25 cellular contexts compared by ENCODE assay signal in the genomic region with DNA sequence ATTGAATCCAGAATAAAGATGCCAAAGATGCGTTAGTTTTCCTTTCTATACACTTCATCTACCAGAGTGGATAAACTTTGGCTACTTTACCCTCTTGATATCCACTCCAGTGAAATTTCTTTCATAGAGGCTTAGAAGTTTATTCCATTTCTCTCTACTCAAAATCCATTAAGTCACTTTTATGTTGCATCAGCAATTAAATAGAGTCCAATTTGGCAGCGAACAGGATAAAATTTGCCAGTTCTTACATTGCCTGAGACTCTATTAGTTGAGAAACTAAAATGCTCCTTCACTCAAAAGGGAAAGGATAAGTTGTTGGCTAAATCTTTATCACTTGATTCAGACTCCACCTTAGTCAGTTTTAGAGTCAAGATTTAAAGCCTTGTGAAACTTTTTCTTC.
"Had no signal": no experiment of that assay in that cellular context is flagged by ENCODE, and none has a peak within 500 bp of the region (broad histone marks: within the 10 kb centered on the region; RNA-seq: fewer than 3 reads in every experiment).

No MANE protein-coding gene starts in this region.

- H2AFZ ChIP-seq: hepatocyte had no signal

- ATAC-seq: left cardiac atrium; lower lobe of right lung; natural killer cell; stimulated activated effector memory CD8-positive, alpha-beta T cell treated with anti-CD3 and anti-CD28 coated beads, Interleukin-12 subunit alpha, Interleukin-12 subunit beta, amount 100 ng/mL, for 72 hours; stimulated activated naive CD8-positive, alpha-beta T cell treated with anti-CD3 and anti-CD28 coated beads, Interleukin-15, Interleukin-2, amounts not matched to agents 100 U/mL and 50 U/mL, for 24 hours had no signal

- H3K4me3 ChIP-seq: esophagus squamous epithelium, hepatocyte, left ventricle myocardium inferior, lower lobe of right lung, ovary, right atrium auricular region, suprapubic skin, thyroid gland had no signal

- FAIRE-seq: kidney, small intestine, urothelium cell line had no signal

- DNase-seq: dermis blood vessel endothelial cell; esophagus squamous epithelium; foreskin melanocyte; head of caudate nucleus; kidney; left cardiac atrium; left ventricle myocardium inferior; lower lobe of right lung; natural killer cell; ovary; small intestine; stimulated activated CD4-positive, alpha-beta T cell treated with anti-CD3 and anti-CD28 coated beads, Interleukin-12 subunit alpha, Interleukin-12 subunit beta, amount 100 ng/mL, for 4 hours; stimulated activated CD4-positive, alpha-beta T cell treated with anti-CD3 and anti-CD28 coated beads, Interleukin-4, amount 100 ng/mL, for 1 hour; stimulated activated CD8-positive, alpha-beta memory T cell treated with anti-CD3 and anti-CD28 coated beads, Interleukin-4, amount 100 ng/mL, for 48 hours; stimulated activated naive CD8-positive, alpha-beta T cell treated with anti-CD3 and anti-CD28 coated beads, Interleukin-15, Interleukin-2, amounts not matched to agents 100 U/mL and 50 U/mL, for 24 hours had no signal

- H3K27ac ChIP-seq: esophagus squamous epithelium, hepatocyte, left ventricle myocardium inferior, lower lobe of right lung, ovary, right atrium auricular region, suprapubic skin, thyroid gland had no signal

- H3K4me1 Mint-ChIP-seq: mesothelial cell of epicardium; neural crest cell; stimulated activated effector memory CD8-positive, alpha-beta T cell treated with anti-CD3 and anti-CD28 coated beads, Interleukin-12 subunit alpha, Interleukin-12 subunit beta, amount 100 ng/mL, for 72 hours had no signal

- H3K27me3 ChIP-seq: esophagus squamous epithelium, hepatocyte, ovary, right atrium auricular region, suprapubic skin, thyroid gland had no signal

- H3K9me3 ChIP-seq: lower lobe of right lung, ovary, right atrium auricular region, suprapubic skin, thyroid gland had no signal

- H3K4me3 Mint-ChIP-seq: memory B cell; mesothelial cell of epicardium; natural killer cell; neural crest cell; stimulated activated effector memory CD8-positive, alpha-beta T cell treated with anti-CD3 and anti-CD28 coated beads, Interleukin-12 subunit alpha, Interleukin-12 subunit beta, amount 100 ng/mL, for 72 hours; type B pancreatic cell had no signal

- H3K27ac Mint-ChIP-seq: memory B cell; mesothelial cell of epicardium; natural killer cell; stimulated activated effector memory CD8-positive, alpha-beta T cell treated with anti-CD3 and anti-CD28 coated beads, Interleukin-12 subunit alpha, Interleukin-12 subunit beta, amount 100 ng/mL, for 72 hours; type B pancreatic cell had no signal

- H3K36me3 ChIP-seq: esophagus squamous epithelium, left ventricle myocardium inferior, lower lobe of right lung, ovary, right atrium auricular region, suprapubic skin, thyroid gland had no signal

- H3K4me1 ChIP-seq: lower lobe of right lung, right atrium auricular region, thyroid gland had no signal

- H3K9me3 Mint-ChIP-seq: natural killer cell had no signal

- H3K4me2 ChIP-seq: hepatocyte had no signal

- H3K27me3 Mint-ChIP-seq: memory B cell, type B pancreatic cell had no signal

- H3K36me3 Mint-ChIP-seq: natural killer cell; stimulated activated effector memory CD8-positive, alpha-beta T cell treated with anti-CD3 and anti-CD28 coated beads, Interleukin-12 subunit alpha, Interleukin-12 subunit beta, amount 100 ng/mL, for 72 hours had no signal
